ENCODE assay signal across 20 cellular contexts in genomic region chr1:70231474-70231873, GRCh38. TPM values are rescaled to one million over a fixed set of nuclear protein-coding genes. Genes with fewer than 3 reads are reported as not detected.
A peak's percentile ranks its signal among the peaks of the same experiment; 100 is the strongest.
DNase-seq lines count a peak whose midpoint lies in the region; ATAC-seq, FAIRE-seq and TF ChIP-seq lines count a peak whose summit lies in the region.
"Had no signal": no experiment of that assay in that cellular context is flagged by ENCODE, and none has a peak within 500 bp of the region (broad histone marks: within the 10 kb centered on the region; RNA-seq: fewer than 3 reads in every experiment).

No MANE protein-coding gene starts in this region.

- H3K4me3 ChIP-seq in HepG2 (replicated peaks in 1 of 3; ENCODE audit: insufficient read depth in 1 of 3, low read depth in 2 of 3, low read length in 3 of 3) = no peak overlapping the region
- H3K4me3 ChIP-seq in right lobe of liver = no peak overlapping the region
- H3K4me3 ChIP-seq in SK-N-MC = no peak overlapping the region
- H3K4me3 ChIP-seq: BLaER1, GM12878 had no signal

- no peak for FAIRE-seq in HepG2 (lab: Jason Lieb, UNC)
- FAIRE-seq in D721Med (lab: Jason Lieb, UNC) = peak; percentile 6
- FAIRE-seq: A204.1, GM12878, H54 had no signal

- ATAC-seq in HepG2 = no peak
- no peak for ATAC-seq in right lobe of liver
- ATAC-seq in T-helper 17 cell = no peak
- ATAC-seq in left lobe of liver = no peak
- ATAC-seq in HG02970 (IDR thresholded peaks at IDR 0.05; ENCODE audit: low FRiP score, unreplicated experiment) = no peak
- ATAC-seq: CD8-positive, alpha-beta T cell; GM12878; HCT116 had no signal

- POLR2A ChIA-PET in HepG2 (lab: Yijun Ruan, JAX) = interaction anchor here (1.2 kb wide), 1 partner anchor 10 kb away, joined by 4 read pairs; the partner anchor contains the start of gene SRSF11

- intact Hi-C loops in HepG2 (cut with micrococcal nuclease; ENCODE audit: unreplicated experiment) = no loop called here
- intact Hi-C loops in right lobe of liver (cut with DNase I) = no loop called here

- H3K27ac ChIP-seq in HepG2 (ENCODE audit: extremely low read length, insufficient read depth, low read length) (no peak overlapping the region), right lobe of liver (no peak overlapping the region), SK-N-MC (peak overlapping the region; percentile 22; the same call in 1 of the 2 replicates)
- H3K27ac ChIP-seq: BLaER1 had no signal

- H3K4me2 ChIP-seq in HepG2 (ENCODE audit: low read depth, low read length) = no peak overlapping the region
- H3K4me2 ChIP-seq: BLaER1 had no signal

- BruUV-seq in HepG2 (replicated peaks; lab: Mats Ljungman, UMichigan) = no TSS peak

- H3K79me2 ChIP-seq in HepG2 (ENCODE audit: insufficient read depth, low read length) = peaks cover 25% of the 10 kb centered on the region

- H3K27me3 ChIP-seq in HepG2 (ENCODE audit: control insufficient read depth in 1 of 2, insufficient read depth in 2 of 2, low read length in 2 of 2) = no peaks in the 10 kb centered on the region
- no peaks in the 10 kb centered on the region for H3K27me3 ChIP-seq in right lobe of liver
- H3K27me3 ChIP-seq: BLaER1 had no signal

- no peaks in the 10 kb centered on the region for H3K27me3 Mint-ChIP-seq in endothelial cell (ENCODE audit: unreplicated experiment)
- H3K27me3 Mint-ChIP-seq in T-helper 17 cell = no peaks in the 10 kb centered on the region

- CTCF ChIA-PET in HepG2 (lab: Yijun Ruan, JAX; ENCODE audit: low intra/inter-chr PET ratio, low total read pairs) = no interaction called here

- peaks cover 2% of the 10 kb centered on the region; the same call in 1 of the 2 replicates for H4K20me1 ChIP-seq in HepG2 (ENCODE audit: insufficient read depth, low read length)

- TF ChIP-seq POLR2A in HepG2 (IDR thresholded peaks at IDR 0.05; ENCODE audit: insufficient read depth in 1 of 2, low read depth in 2 of 2, low read length in 2 of 2) = no peak
- no peak for TF ChIP-seq POLR2A in right lobe of liver (IDR thresholded peaks at IDR 0.05)

- in situ Hi-C loops in HepG2 (cut with HindIII; ENCODE audit: extremely low pct_ligation_motif_present, low pct_unique_long_range_greater_than_20kb) = no loop called here

- H3K4me1 ChIP-seq in HepG2 (ENCODE audit: insufficient read depth, low read length) = peaks cover 11% of the 10 kb centered on the region; the same call in 1 of the 2 replicates
- H3K4me1 ChIP-seq in right lobe of liver = no peaks in the 10 kb centered on the region

- peak overlapping the region; percentile 44 for H3K27ac Mint-ChIP-seq in endothelial cell (ENCODE audit: unreplicated experiment)
- H3K27ac Mint-ChIP-seq in T-helper 17 cell = no peak overlapping the region
- H3K27ac Mint-ChIP-seq: CD8-positive, alpha-beta T cell had no signal

- DNase-seq in HepG2 (ENCODE audit: low spot score) (no peak), right lobe of liver (no peak), D721Med (ENCODE audit: insufficient read length, low spot score) (no peak), SK-N-MC (ENCODE audit: low read depth, low spot score) (no peak), endothelial cell (ENCODE audit: low spot score) (no peak), T-helper 17 cell (no peak), left lobe of liver (ENCODE audit: low spot score) (no peak)
- DNase-seq: Calu3; CD8-positive, alpha-beta T cell; DMS 273 treated with DMSO at 0.1 percent for 48 hours; DMS53; DND-41; EL had no signal

- no peak overlapping the region for H2AFZ ChIP-seq in HepG2 (ENCODE audit: low read length)

- 95% methylated on average over 3 of the region's 3 CpGs for WGBS in HepG2 (ENCODE audit: low lambda C conversion rate)
- WGBS in right lobe of liver (ENCODE audit: insufficient coverage, low coverage, low lambda C conversion rate, missing lambda C conversion rate) = 88% methylated on average over 3 of the region's 3 CpGs

- no peak overlapping the region for H3K4me3 Mint-ChIP-seq in endothelial cell (ENCODE audit: unreplicated experiment)
- no peak overlapping the region for H3K4me3 Mint-ChIP-seq in T-helper 17 cell
- H3K4me3 Mint-ChIP-seq: CD14-positive monocyte; CD8-positive, alpha-beta T cell had no signal

- H3K36me3 Mint-ChIP-seq in endothelial cell (ENCODE audit: low read depth, unreplicated experiment) = peaks cover 18% of the 10 kb centered on the region
- H3K36me3 Mint-ChIP-seq in T-helper 17 cell (ENCODE audit: low read depth) = peaks cover 4% of the 10 kb centered on the region

- TF ChIP-seq RAD21 in HepG2 (CRISPR knock-in tag; IDR thresholded peaks at IDR 0.05) = no peak

- no peaks in the 10 kb centered on the region for H3K9me3 Mint-ChIP-seq in endothelial cell (ENCODE audit: unreplicated experiment)
- H3K9me3 Mint-ChIP-seq: CD14-positive monocyte; CD8-positive, alpha-beta T cell had no signal

- H3K4me1 Mint-ChIP-seq in endothelial cell (ENCODE audit: unreplicated experiment) (peaks cover 10% of the 10 kb centered on the region), T-helper 17 cell (peaks cover 16% of the 10 kb centered on the region)
- H3K4me1 Mint-ChIP-seq: CD14-positive monocyte had no signal

- TF ChIP-seq EP300 in HepG2 (IDR thresholded peaks at IDR 0.05; ENCODE audit: low read depth in 2 of 2, low read length in 2 of 2) = no peak
- no peak for TF ChIP-seq EP300 in HepG2 (CRISPR knock-in tag; IDR thresholded peaks at IDR 0.05; ENCODE audit: borderline replicate concordance)

- H3K9me3 ChIP-seq in HepG2 (ENCODE audit: low read length) = no peaks in the 10 kb centered on the region
- H3K9me3 ChIP-seq in right lobe of liver = no peaks in the 10 kb centered on the region
- no peaks in the 10 kb centered on the region for H3K9me3 ChIP-seq in SK-N-MC (ENCODE audit: low read depth, low read length)
- no peaks in the 10 kb centered on the region for H3K9me3 ChIP-seq in T-helper 17 cell (ENCODE audit: control insufficient read depth, low read length, poor library complexity, severe bottlenecking)
- H3K9me3 ChIP-seq: BLaER1 had no signal

- no peak for TF ChIP-seq CTCF in HepG2 (CRISPR knock-in tag; IDR thresholded peaks at IDR 0.05)
- TF ChIP-seq CTCF in right lobe of liver (IDR thresholded peaks at IDR 0.05) = no peak
- no peak for TF ChIP-seq CTCF in D721Med (IDR thresholded peaks at IDR 0.05; ENCODE audit: insufficient read depth, missing control alignments)
- no peak for TF ChIP-seq CTCF in endothelial cell (IDR thresholded peaks at IDR 0.05; ENCODE audit: unreplicated experiment)

- H3K36me3 ChIP-seq in HepG2 (replicated peaks in 1 of 2; ENCODE audit: control insufficient read depth in 1 of 2, insufficient read depth in 2 of 2, low read length in 2 of 2) (peaks cover 7 to 93% of the 10 kb centered on the region in 2 experiments), right lobe of liver (peaks cover 0 to 83% (median 39%) of the 10 kb centered on the region in 4 donors), SK-N-MC (ENCODE audit: insufficient read depth, low read length) (peaks cover 97% of the 10 kb centered on the region)

- H3K9ac ChIP-seq in HepG2 (ENCODE audit: insufficient read depth, low read depth, low read length) = no peak overlapping the region
- no peak overlapping the region for H3K9ac ChIP-seq in SK-N-MC (ENCODE audit: insufficient read length)
- H3K9ac ChIP-seq: BLaER1 had no signal

RNA-seq across cellular contexts. Expression of gene SRSF11, which starts 10.3 kb away (rescaled TPM):
- 104 and 118 TPM in 2 replicates for total RNA-seq in HepG2 (2016; rRNA removed; fragmentation: Illumina TruSeq; extraction: Trizol)
- total RNA-seq in HepG2 (2016; cell fraction: cytosol; rRNA removed; fragmentation: Illumina TruSeq; extraction: Trizol; ENCODE audit: low read depth) = 16.2 and 19.1 TPM in 2 replicates
- total RNA-seq in HepG2 (2016; cell fraction: insoluble cytoplasmic fraction; rRNA removed; fragmentation: Illumina TruSeq; extraction: Trizol) = 95.0 and 121 TPM in 2 replicates
- total RNA-seq in HepG2 (2016; cell fraction: membrane; rRNA removed; fragmentation: Illumina TruSeq; extraction: Trizol) = 28.8 and 33.7 TPM in 2 replicates
- 297 and 316 TPM in 2 replicates for total RNA-seq in HepG2 (2016; cell fraction: nucleus; rRNA removed; fragmentation: Illumina TruSeq; extraction: Trizol)
- polyA plus RNA-seq in HepG2 (2011; rRNA removed) = 330 and 381 TPM in 2 replicates
- 89.8 and 90.5 TPM in 2 replicates for polyA plus RNA-seq in HepG2 (2011; cell fraction: cytosol; rRNA removed)
- 956 and 974 TPM in 2 replicates for polyA plus RNA-seq in HepG2 (2011; cell fraction: nucleus; rRNA removed)
- 143 and 191 TPM in 2 replicates for polyA plus RNA-seq in HepG2 (2012)
- polyA plus RNA-seq in HepG2 (2016; cell fraction: cytosol; fragmentation: Illumina TruSeq; extraction: Trizol; ENCODE audit: low read depth) = 7.5 and 9.6 TPM in 2 replicates
- polyA plus RNA-seq in HepG2 (2016; cell fraction: insoluble cytoplasmic fraction; fragmentation: Illumina TruSeq; extraction: Trizol; ENCODE audit: low read depth) = 116 and 122 TPM in 2 replicates
- 14.3 and 17.1 TPM in 2 replicates for polyA plus RNA-seq in HepG2 (2016; cell fraction: membrane; fragmentation: Illumina TruSeq; extraction: Trizol; ENCODE audit: low read depth)
- 818 and 829 TPM in 2 replicates for polyA plus RNA-seq in HepG2 (2016; cell fraction: nucleus; fragmentation: Illumina TruSeq; extraction: Trizol; ENCODE audit: insufficient read depth, low read depth)
- polyA minus RNA-seq in HepG2 (2011; rRNA and poly(A)+ RNA removed; ENCODE audit: low replicate concordance) = 353 and 396 TPM in 2 replicates
- 60.7 and 64.4 TPM in 2 replicates for polyA minus RNA-seq in HepG2 (2011; cell fraction: cytosol; rRNA and poly(A)+ RNA removed)
- polyA minus RNA-seq in HepG2 (2011; cell fraction: nucleus; rRNA and poly(A)+ RNA removed) = 711 and 766 TPM in 2 replicates
- total RNA-seq in right lobe of liver = 10 to 100 TPM; 49.6 to 90.7 (median 62.8) TPM
- total RNA-seq in endothelial cell (ENCODE audit: unreplicated experiment) = 270 TPM
- total RNA-seq in T-helper 17 cell = 100 to 1,000 TPM; 325 to 327 TPM
- total RNA-seq in left lobe of liver = 54.7 TPM

RNA-seq across cellular contexts. Expression of gene LRRC40, which starts 26.1 kb away (rescaled TPM):
- total RNA-seq in HepG2 (2016; rRNA removed; fragmentation: Illumina TruSeq; extraction: Trizol) (32.7 and 54.1 TPM in 2 replicates), right lobe of liver (10 to 100 TPM in 3 of 6 experiments, 1 to 10 TPM in 3; 8.9 to 15.3 (median 9.9) TPM), endothelial cell (ENCODE audit: unreplicated experiment) (27.2 TPM), T-helper 17 cell (10 to 100 TPM; 11.6 to 12.6 TPM), left lobe of liver (8.3 TPM)
- total RNA-seq in HepG2 (2016; cell fraction: cytosol; rRNA removed; fragmentation: Illumina TruSeq; extraction: Trizol; ENCODE audit: low read depth) = 6.3 and 7.2 TPM in 2 replicates
- 33.6 and 56.2 TPM in 2 replicates for total RNA-seq in HepG2 (2016; cell fraction: insoluble cytoplasmic fraction; rRNA removed; fragmentation: Illumina TruSeq; extraction: Trizol)
- total RNA-seq in HepG2 (2016; cell fraction: membrane; rRNA removed; fragmentation: Illumina TruSeq; extraction: Trizol) = 13.8 and 19.0 TPM in 2 replicates
- total RNA-seq in HepG2 (2016; cell fraction: nucleus; rRNA removed; fragmentation: Illumina TruSeq; extraction: Trizol) = 30.8 and 31.2 TPM in 2 replicates
- 7.5 and 10.3 TPM in 2 replicates for polyA plus RNA-seq in HepG2 (2011; rRNA removed)
- polyA plus RNA-seq in HepG2 (2011; cell fraction: cytosol; rRNA removed) = 3.3 and 5.2 TPM in 2 replicates
- polyA plus RNA-seq in HepG2 (2011; cell fraction: nucleus; rRNA removed) = 5.3 and 7.6 TPM in 2 replicates
- 7.8 and 12.7 TPM in 2 replicates for polyA plus RNA-seq in HepG2 (2012)
- polyA plus RNA-seq in HepG2 (2016; cell fraction: cytosol; fragmentation: Illumina TruSeq; extraction: Trizol; ENCODE audit: low read depth) = 1.8 and 1.9 TPM in 2 replicates
- 43.1 and 49.1 TPM in 2 replicates for polyA plus RNA-seq in HepG2 (2016; cell fraction: insoluble cytoplasmic fraction; fragmentation: Illumina TruSeq; extraction: Trizol; ENCODE audit: low read depth)
- polyA plus RNA-seq in HepG2 (2016; cell fraction: membrane; fragmentation: Illumina TruSeq; extraction: Trizol; ENCODE audit: low read depth) = 5.4 and 6.1 TPM in 2 replicates
- 31.4 and 32.6 TPM in 2 replicates for polyA plus RNA-seq in HepG2 (2016; cell fraction: nucleus; fragmentation: Illumina TruSeq; extraction: Trizol; ENCODE audit: insufficient read depth, low read depth)
- 2.3 and 3.8 TPM in 2 replicates for polyA minus RNA-seq in HepG2 (2011; rRNA and poly(A)+ RNA removed; ENCODE audit: low replicate concordance)
- 7.3 and 9.4 TPM in 2 replicates for polyA minus RNA-seq in HepG2 (2011; cell fraction: cytosol; rRNA and poly(A)+ RNA removed)
- 24.2 and 25.4 TPM in 2 replicates for polyA minus RNA-seq in HepG2 (2011; cell fraction: nucleus; rRNA and poly(A)+ RNA removed)
